Comparison of ENCODE assay signal across 8 cellular contexts in genomic region chr17:57954421-57955182, GRCh38. TPM values are rescaled to one million over a fixed set of nuclear protein-coding genes. Genes with fewer than 3 reads are reported as not detected.
DNase-seq lines count a peak whose midpoint lies in the region; ATAC-seq and TF ChIP-seq lines count a peak whose summit lies in the region.

No MANE protein-coding gene starts in this region.

- peaks cover 40% of the 10 kb centered on the region for H3K4me1 Mint-ChIP-seq in activated naive CD4-positive, alpha-beta T cell treated with anti-CD3 and anti-CD28 coated beads, Interleukin-2, amount 10 ng/mL, durations not matched to agents 7 days and 5 days

- peak overlapping the region; percentile 43 for H3K4me3 Mint-ChIP-seq in activated naive CD4-positive, alpha-beta T cell treated with anti-CD3 and anti-CD28 coated beads, Interleukin-2, amount 10 ng/mL, durations not matched to agents 7 days and 5 days

- H3K27ac ChIP-seq in brain microvascular endothelial cell (peak overlapping the region; percentile 65), iPS-20b (ENCODE audit: low read length) (no peak overlapping the region), gastrocnemius medialis (peak overlapping the region; percentile 82 to 99 (median 98))

- no peaks in the 10 kb centered on the region for H3K9me3 Mint-ChIP-seq in activated naive CD4-positive, alpha-beta T cell treated with anti-CD3 and anti-CD28 coated beads, Interleukin-2, amount 10 ng/mL, durations not matched to agents 7 days and 5 days

- no peaks in the 10 kb centered on the region for H3K36me3 Mint-ChIP-seq in activated naive CD4-positive, alpha-beta T cell treated with anti-CD3 and anti-CD28 coated beads, Interleukin-2, amount 10 ng/mL, durations not matched to agents 7 days and 5 days

- in situ Hi-C loops in brain microvascular endothelial cell (cut with HindIII; ENCODE audit: low pct_ligation_motif_present, low sequenced_read_pairs): no loop called here
- in situ Hi-C loops in gastrocnemius medialis (cut with MboI; ENCODE audit: low sequenced_read_pairs in 4 of 4): no loop called here

- peak overlapping the region; percentile 61 for H3K4me3 ChIP-seq in brain microvascular endothelial cell (ENCODE audit: low read depth, low read length)
- H3K4me3 ChIP-seq in iPS-20b (ENCODE audit: low read length): peak overlapping the region; percentile 68
- H3K4me3 ChIP-seq in gastrocnemius medialis: peak overlapping the region; percentile 64 to 88 (median 74)

- TF ChIP-seq CTCF in brain microvascular endothelial cell (IDR thresholded peaks at IDR 0.05; ENCODE audit: low read depth, low read length, missing control alignments): no peak
- TF ChIP-seq CTCF in gastrocnemius medialis (IDR thresholded peaks at IDR 0.05 in 4 of 5, conservative IDR thresholded peaks at IDR 0.05 in 1 of 5): peak in 1 of 5 experiments; percentile 12

- no peaks in the 10 kb centered on the region for H3K36me3 ChIP-seq in brain microvascular endothelial cell (replicated peaks)
- no peaks in the 10 kb centered on the region for H3K36me3 ChIP-seq in iPS-20b (ENCODE audit: insufficient read depth, low read depth, low read length)
- H3K36me3 ChIP-seq in gastrocnemius medialis: no peaks in the 10 kb centered on the region

- peaks cover 17% of the 10 kb centered on the region; the same call in 1 of the 2 replicates for H3K4me1 ChIP-seq in iPS-20b (ENCODE audit: insufficient read depth, low read length)
- H3K4me1 ChIP-seq in gastrocnemius medialis: peaks cover 61 to 65% of the 10 kb centered on the region in 2 donors

- no peaks in the 10 kb centered on the region for H3K9me3 ChIP-seq in iPS-20b (ENCODE audit: insufficient read depth, low read depth, low read length)
- no peaks in the 10 kb centered on the region for H3K9me3 ChIP-seq in gastrocnemius medialis

- peaks cover 72% of the 10 kb centered on the region for H3K27me3 Mint-ChIP-seq in activated naive CD4-positive, alpha-beta T cell treated with anti-CD3 and anti-CD28 coated beads, Interleukin-2, amount 10 ng/mL, durations not matched to agents 7 days and 5 days

- ATAC-seq in gastrocnemius medialis (peak; percentile 51 to 64), HG03095 (IDR thresholded peaks at IDR 0.05; ENCODE audit: unreplicated experiment) (no peak)

- peak overlapping the region; percentile 68; the same call in 1 of the 2 replicates for H3K9ac ChIP-seq in iPS-20b (ENCODE audit: low read depth, low read length)

- intact Hi-C loops in gastrocnemius medialis (cut with DNase I; ENCODE audit: low total_unique reads): loop anchor here (1.0 to 2.0 kb wide), 2 partner anchors 32 to 65 kb away; no protein-coding TSS in a partner anchor

- TF ChIP-seq POLR2A in gastrocnemius medialis (IDR thresholded peaks at IDR 0.05): peak; percentile 38 to 50

- H3K27ac Mint-ChIP-seq in activated naive CD4-positive, alpha-beta T cell treated with anti-CD3 and anti-CD28 coated beads, Interleukin-2, amount 10 ng/mL, durations not matched to agents 7 days and 5 days: no peak overlapping the region

- no peak for DNase-seq in activated naive CD4-positive, alpha-beta T cell treated with anti-CD3 and anti-CD28 coated beads, Interleukin-2, amount 10 ng/mL, durations not matched to agents 7 days and 5 days
- no peak for DNase-seq in activated naive CD4-positive, alpha-beta T cell (lab: John Stamatoyannopoulos, UW)
- DNase-seq in NCI-H345 treated with DMSO at 0.1 percent for 48 hours (lab: John Stamatoyannopoulos, UW; ENCODE audit: unreplicated experiment) (peak; percentile 68), brain microvascular endothelial cell (no peak), gastrocnemius medialis (peak; percentile 56 to 79), inferior parietal cortex (ENCODE audit: extremely low spot score) (no peak)

- H3K27me3 ChIP-seq in brain microvascular endothelial cell (replicated peaks) (no peaks in the 10 kb centered on the region), iPS-20b (ENCODE audit: insufficient read depth, low read length) (peaks cover 43% of the 10 kb centered on the region), gastrocnemius medialis (no peaks in the 10 kb centered on the region)

- CTCF ChIA-PET in activated naive CD4-positive, alpha-beta T cell treated with anti-CD3 and anti-CD28 coated beads, Interleukin-2, amount 10 ng/mL, durations not matched to agents 7 days and 5 days (lab: Charles Lee): interaction anchor here (1.1 to 4.1 kb wide), 4 partner anchors 16 to 97 kb away, joined by 3 to 18 read pairs (median 3); no protein-coding TSS in a partner anchor

RNA-seq across cellular contexts. Expression of gene CUEDC1, which starts 0.6 kb away (rescaled TPM):
- total RNA-seq in gastrocnemius medialis: 10 to 100 TPM; 31.2 to 43.9 (median 34.3) TPM

RNA-seq across cellular contexts. Expression of gene VEZF1, which starts 33.5 kb away (rescaled TPM):
- 100 to 1,000 TPM in 3 of 4 donors, 10 to 100 TPM in 1; 99.9 to 137 (median 106) TPM for total RNA-seq in gastrocnemius medialis

RNA-seq across cellular contexts. Expression of gene SRSF1, which starts 52.4 kb away (rescaled TPM):
- total RNA-seq in gastrocnemius medialis: 10 to 100 TPM; 69.4 to 85.4 (median 82.2) TPM

Comparison
In these comparisons a context has a peak if more than half of its experiments do, and no peak if none do; other contexts are left out.
1. DNase-seq: peak in NCI-H345 treated with DMSO at 0.1 percent for 48 hours (single experiment) and gastrocnemius medialis (2 of 2); none in activated naive CD4-positive, alpha-beta T cell treated with anti-CD3 and anti-CD28 coated beads, Interleukin-2, amount 10 ng/mL, durations not matched to agents 7 days and 5 days (single experiment), activated naive CD4-positive, alpha-beta T cell (0 of 4), brain microvascular endothelial cell (single experiment) and inferior parietal cortex (single experiment).
2. Peak in every context shown above with its lines, with median percentiles within 50 percentile points of each other: H3K4me3 ChIP-seq.